8 cellular contexts compared by ENCODE assay signal in genomic region chr1:243482237-243483022, GRCh38.
DNase-seq lines count a peak whose midpoint lies in the region; ATAC-seq and TF ChIP-seq lines count a peak whose summit lies in the region.

No MANE protein-coding gene starts in this region.

- H3K4me3 ChIP-seq in CD8-positive, alpha-beta T cell (ENCODE audit: low read depth, low read length), result peak overlapping the region; percentile 55
- H3K4me3 ChIP-seq in NB4 (ENCODE audit: low read depth, low read length) (no peak overlapping the region), brain microvascular endothelial cell (ENCODE audit: low read depth, low read length) (peak overlapping the region; percentile 54), tibial nerve (peak overlapping the region; percentile 16 to 45 (median 29))

- H3K9me3 Mint-ChIP-seq in CD8-positive, alpha-beta T cell, result no peaks in the 10 kb centered on the region

- peaks cover 12% of the 10 kb centered on the region for H3K4me1 ChIP-seq in CD8-positive, alpha-beta T cell (ENCODE audit: insufficient read depth, low read length)
- peaks cover 0 to 25% (median 11%) of the 10 kb centered on the region in 4 donors for H3K4me1 ChIP-seq in tibial nerve

- ATAC-seq in CD8-positive, alpha-beta T cell, result no peak
- ATAC-seq in GM21737 (IDR thresholded peaks at IDR 0.05; ENCODE audit: unreplicated experiment), result no peak

- H3K4me1 Mint-ChIP-seq in CD8-positive, alpha-beta T cell (ENCODE audit: low read depth), result peaks cover 27% of the 10 kb centered on the region

- no peaks in the 10 kb centered on the region for H3K9me3 ChIP-seq in CD8-positive, alpha-beta T cell (ENCODE audit: low read length)
- no peaks in the 10 kb centered on the region for H3K9me3 ChIP-seq in tibial nerve

- no peak for DNase-seq in CD8-positive, alpha-beta T cell
- peak; percentile 51 for DNase-seq in NB4 (ENCODE audit: low read depth)
- peak; percentile 71 for DNase-seq in brain microvascular endothelial cell
- peak; percentile 34 for DNase-seq in kidney tubule cell (ENCODE audit: low spot score)
- no peak for DNase-seq in tibial nerve (ENCODE audit: low spot score in 2 of 2)
- no peak for DNase-seq in stimulated activated CD4-positive, alpha-beta T cell treated with anti-CD3 and anti-CD28 coated beads, Interleukin-4, amount 100 ng/mL, for 24 hours
- no peak for DNase-seq in SKM-1 treated with dmso at 0.1 percent for 144 hours (lab: John Stamatoyannopoulos, UW; ENCODE audit: unreplicated experiment)

- POLR2A ChIA-PET in CD8-positive, alpha-beta T cell (lab: Charles Lee), result no interaction called here

- intact Hi-C loops in CD8-positive, alpha-beta T cell (cut with DNase I, micrococcal nuclease), result no loop called here

- no peak for TF ChIP-seq EP300 in tibial nerve (IDR thresholded peaks at IDR 0.05)

- no peak overlapping the region for H3K27ac ChIP-seq in CD8-positive, alpha-beta T cell (ENCODE audit: low read depth, low read length)
- H3K27ac ChIP-seq in brain microvascular endothelial cell (no peak overlapping the region), tibial nerve (peak overlapping the region in 1 of 4 donors; percentile 57)

- no peaks in the 10 kb centered on the region for H3K36me3 Mint-ChIP-seq in CD8-positive, alpha-beta T cell

- TF ChIP-seq CTCF in CD8-positive, alpha-beta T cell (IDR thresholded peaks at IDR 0.05), result no peak
- TF ChIP-seq CTCF in NB4 (IDR thresholded peaks at IDR 0.05; ENCODE audit: low read depth, low read length) (no peak), brain microvascular endothelial cell (IDR thresholded peaks at IDR 0.05; ENCODE audit: low read depth, low read length, missing control alignments) (no peak), tibial nerve (IDR thresholded peaks at IDR 0.05) (no peak)

- no peaks in the 10 kb centered on the region for H3K36me3 ChIP-seq in CD8-positive, alpha-beta T cell (ENCODE audit: insufficient read depth, low read length)
- H3K36me3 ChIP-seq in brain microvascular endothelial cell (replicated peaks) (peaks cover 2% of the 10 kb centered on the region), tibial nerve (no peaks in the 10 kb centered on the region)

- TF ChIP-seq POLR2A in NB4 (IDR thresholded peaks at IDR 0.05; ENCODE audit: extremely low read depth, insufficient read length) (no peak), tibial nerve (IDR thresholded peaks at IDR 0.05) (no peak)

- H3K27me3 Mint-ChIP-seq in CD8-positive, alpha-beta T cell (ENCODE audit: low read depth), result no peaks in the 10 kb centered on the region

- H3K27ac Mint-ChIP-seq in CD8-positive, alpha-beta T cell, result no peak overlapping the region

- no peaks in the 10 kb centered on the region for H3K27me3 ChIP-seq in CD8-positive, alpha-beta T cell (ENCODE audit: insufficient read depth, low read length)
- no peaks in the 10 kb centered on the region for H3K27me3 ChIP-seq in brain microvascular endothelial cell (replicated peaks)
- H3K27me3 ChIP-seq in tibial nerve, result no peaks in the 10 kb centered on the region

- in situ Hi-C loops in brain microvascular endothelial cell (cut with HindIII; ENCODE audit: low pct_ligation_motif_present, low sequenced_read_pairs), result no loop called here

- WGBS in tibial nerve, 2 donors, result 10 to 14% methylated on average over 18 to 24 of the region's 24 CpGs

- CTCF ChIA-PET in CD8-positive, alpha-beta T cell (lab: Charles Lee), result no interaction called here

- peak overlapping the region; percentile 82 for H3K4me3 Mint-ChIP-seq in CD8-positive, alpha-beta T cell

Comparison
In these comparisons a context has a peak if more than half of its experiments do, and no peak if none do; other contexts are left out.
1. DNase-seq: peak in NB4 (single experiment), brain microvascular endothelial cell (single experiment) and kidney tubule cell (single experiment); none in CD8-positive, alpha-beta T cell (0 of 7), tibial nerve (0 of 2), stimulated activated CD4-positive, alpha-beta T cell treated with anti-CD3 and anti-CD28 coated beads, Interleukin-4, amount 100 ng/mL, for 24 hours (single experiment) and SKM-1 treated with dmso at 0.1 percent for 144 hours (single experiment).